ENCODE assay signal across 14 cellular contexts in genomic region chr17:9465216-9465921, GRCh38.
DNase-seq lines count a peak whose midpoint lies in the region; ATAC-seq and TF ChIP-seq lines count a peak whose summit lies in the region.
"Had no signal": no experiment of that assay in that cellular context is flagged by ENCODE, and none has a peak within 500 bp of the region (broad histone marks: within the 10 kb centered on the region; RNA-seq: fewer than 3 reads in every experiment).

No MANE protein-coding gene starts in this region.

- no peak for DNase-seq in CD4-positive, alpha-beta memory T cell
- DNase-seq in T-cell (no peak), fibroblast of pulmonary artery (ENCODE audit: low read depth) (peak; percentile 92), pons (ENCODE audit: low spot score) (peak; percentile 19), WERI-Rb-1 (no peak), endodermal cell (no peak)
- DNase-seq: activated CD8-positive, alpha-beta memory T cell treated with anti-CD3 and anti-CD28 coated beads for 24 hours; NCI-H446 treated with DMSO at 0.1 percent for 48 hours; PC-3; stimulated activated naive CD8-positive, alpha-beta T cell treated with anti-CD3 and anti-CD28 coated beads, Interleukin-15, amount 100 ng/mL, for 72 hours; T1000 had no signal

- CTCF ChIA-PET in CD4-positive, alpha-beta memory T cell (lab: Charles Lee; ENCODE audit: partially characterized antibody): no interaction called here
- CTCF ChIA-PET in T-cell (lab: Charles Lee): no interaction called here

- no peaks in the 10 kb centered on the region for H3K9me3 Mint-ChIP-seq in CD4-positive, alpha-beta memory T cell
- H3K9me3 Mint-ChIP-seq in T-cell (no peaks in the 10 kb centered on the region), endodermal cell (peaks cover 10% of the 10 kb centered on the region)
- H3K9me3 Mint-ChIP-seq: activated naive CD4-positive, alpha-beta T cell treated with anti-CD3 and anti-CD28 coated beads, Interleukin-2, amount 50 U/mL, for 24 hours; stimulated activated naive CD8-positive, alpha-beta T cell treated with anti-CD3 and anti-CD28 coated beads, Interleukin-15, amount 100 ng/mL, for 72 hours had no signal

- no peak overlapping the region for H3K4me3 ChIP-seq in CD4-positive, alpha-beta memory T cell (ENCODE audit: low read length in 2 of 2)
- H3K4me3 ChIP-seq in fibroblast of pulmonary artery (replicated peaks; ENCODE audit: low read depth, low read length): no peak overlapping the region
- no peak overlapping the region for H3K4me3 ChIP-seq in WERI-Rb-1 (ENCODE audit: low read depth, low read length)
- no peak overlapping the region for H3K4me3 ChIP-seq in endodermal cell (ENCODE audit: low read length)

- WGBS in endodermal cell (ENCODE audit: insufficient coverage in 1 of 2, insufficient read length in 1 of 2), 2 experiments: 94 to 95% methylated on average over 12 to 16 of the region's 16 CpGs

- H3K4me1 Mint-ChIP-seq in CD4-positive, alpha-beta memory T cell: peaks cover 28 to 39% (median 32%) of the 10 kb centered on the region in 4 donors
- H3K4me1 Mint-ChIP-seq in T-cell (peaks cover 28 to 36% (median 35%) of the 10 kb centered on the region in 3 donors), endodermal cell (peaks cover 14% of the 10 kb centered on the region)

- no peaks in the 10 kb centered on the region for H3K9me3 ChIP-seq in CD4-positive, alpha-beta memory T cell (ENCODE audit: control insufficient read depth in 1 of 2, low read length in 2 of 2)
- H3K9me3 ChIP-seq in WERI-Rb-1 (ENCODE audit: severe bottlenecking) (no peaks in the 10 kb centered on the region), endodermal cell (ENCODE audit: control insufficient read depth, low read length) (peaks cover 5% of the 10 kb centered on the region)

- H3K27me3 Mint-ChIP-seq in CD4-positive, alpha-beta memory T cell: no peaks in the 10 kb centered on the region
- H3K27me3 Mint-ChIP-seq in T-cell (no peaks in the 10 kb centered on the region), endodermal cell (ENCODE audit: insufficient read depth) (no peaks in the 10 kb centered on the region)
- H3K27me3 Mint-ChIP-seq: activated naive CD4-positive, alpha-beta T cell treated with anti-CD3 and anti-CD28 coated beads, Interleukin-2, amount 50 U/mL, for 24 hours; stimulated activated naive CD8-positive, alpha-beta T cell treated with anti-CD3 and anti-CD28 coated beads, Interleukin-15, amount 100 ng/mL, for 72 hours had no signal

- H3K36me3 Mint-ChIP-seq in CD4-positive, alpha-beta memory T cell: peaks cover 0 to 5% of the 10 kb centered on the region in 2 donors
- H3K36me3 Mint-ChIP-seq in T-cell: peaks cover 11% of the 10 kb centered on the region
- H3K36me3 Mint-ChIP-seq in endodermal cell (ENCODE audit: low read depth): peaks cover 14% of the 10 kb centered on the region

- ATAC-seq in T-cell (replicated peaks in 1 of 4): no peak
- ATAC-seq in HG03135 (IDR thresholded peaks at IDR 0.05; ENCODE audit: unreplicated experiment): no peak
- no peak for ATAC-seq in GM21619 (IDR thresholded peaks at IDR 0.05; ENCODE audit: unreplicated experiment)
- ATAC-seq: PC-3; stimulated activated naive CD8-positive, alpha-beta T cell treated with anti-CD3 and anti-CD28 coated beads, Interleukin-15, amount 100 ng/mL, for 72 hours had no signal

- H3K27ac Mint-ChIP-seq in CD4-positive, alpha-beta memory T cell: peak overlapping the region in 6 of 7 donors; percentile 6 to 82 (median 54)
- H3K27ac Mint-ChIP-seq in T-cell: peak overlapping the region; percentile 16 to 30
- no peak overlapping the region for H3K27ac Mint-ChIP-seq in endodermal cell
- H3K27ac Mint-ChIP-seq: activated naive CD4-positive, alpha-beta T cell treated with anti-CD3 and anti-CD28 coated beads, Interleukin-2, amount 50 U/mL, for 24 hours had no signal

- H3K4me1 ChIP-seq in CD4-positive, alpha-beta memory T cell (ENCODE audit: insufficient read depth, low read length): peaks cover 32% of the 10 kb centered on the region
- H3K4me1 ChIP-seq in endodermal cell (ENCODE audit: control insufficient read depth, insufficient read depth, low read length): no peaks in the 10 kb centered on the region

- peak; percentile 40 for TF ChIP-seq CTCF in fibroblast of pulmonary artery (IDR thresholded peaks at IDR 0.05; ENCODE audit: low read length, missing control alignments)
- no peak for TF ChIP-seq CTCF in WERI-Rb-1 (IDR thresholded peaks at IDR 0.05; ENCODE audit: low read depth, low read length)
- no peak for TF ChIP-seq CTCF in endodermal cell (conservative IDR thresholded peaks at IDR 0.05)

- POLR2A ChIA-PET in CD4-positive, alpha-beta memory T cell (lab: Charles Lee; ENCODE audit: partially characterized antibody): interaction anchor here (0.6 to 1.9 kb wide), 2 partner anchors 10 to 90 kb away, joined by 4 to 5 read pairs; no protein-coding TSS in a partner anchor
- POLR2A ChIA-PET in T-cell (lab: Charles Lee): no interaction called here

- H3K27me3 ChIP-seq in CD4-positive, alpha-beta memory T cell (ENCODE audit: insufficient read depth, low read length): no peaks in the 10 kb centered on the region
- H3K27me3 ChIP-seq in WERI-Rb-1 (ENCODE audit: insufficient read depth, low read depth, severe bottlenecking) (no peaks in the 10 kb centered on the region), endodermal cell (ENCODE audit: control insufficient read depth, insufficient read depth, low read length, poor library complexity, severe bottlenecking) (no peaks in the 10 kb centered on the region)

- intact Hi-C loops in CD4-positive, alpha-beta memory T cell (cut with micrococcal nuclease): no loop called here

- H3K27ac ChIP-seq in CD4-positive, alpha-beta memory T cell (ENCODE audit: low read depth, low read length): no peak overlapping the region
- H3K27ac ChIP-seq in WERI-Rb-1: no peak overlapping the region
- no peak overlapping the region for H3K27ac ChIP-seq in endodermal cell (ENCODE audit: low read depth, low read length)

- no peaks in the 10 kb centered on the region for H3K36me3 ChIP-seq in CD4-positive, alpha-beta memory T cell (ENCODE audit: insufficient read depth, low read length)
- H3K36me3 ChIP-seq in WERI-Rb-1 (no peaks in the 10 kb centered on the region), endodermal cell (ENCODE audit: control insufficient read depth, insufficient read depth, low read length) (no peaks in the 10 kb centered on the region)

- no peak overlapping the region for H3K9ac ChIP-seq in endodermal cell (ENCODE audit: extremely low read depth, low read length, poor library complexity, severe bottlenecking)

- peak overlapping the region in 4 of 8 donors; percentile 35 to 61 (median 38) for H3K4me3 Mint-ChIP-seq in CD4-positive, alpha-beta memory T cell
- H3K4me3 Mint-ChIP-seq in T-cell (peak overlapping the region in 1 of 3 donors; percentile 14), endodermal cell (no peak overlapping the region)
- H3K4me3 Mint-ChIP-seq: activated naive CD4-positive, alpha-beta T cell treated with anti-CD3 and anti-CD28 coated beads, Interleukin-2, amount 50 U/mL, for 24 hours; stimulated activated naive CD8-positive, alpha-beta T cell treated with anti-CD3 and anti-CD28 coated beads, Interleukin-15, amount 100 ng/mL, for 72 hours had no signal

Comparison
In these comparisons a context has a peak if more than half of its experiments do, and no peak if none do; other contexts are left out.
1. DNase-seq: peak in fibroblast of pulmonary artery (single experiment) and pons (single experiment); none in CD4-positive, alpha-beta memory T cell (0 of 5), T-cell (0 of 34), WERI-Rb-1 (single experiment) and endodermal cell (single experiment).